In the genomic region with DNA sequence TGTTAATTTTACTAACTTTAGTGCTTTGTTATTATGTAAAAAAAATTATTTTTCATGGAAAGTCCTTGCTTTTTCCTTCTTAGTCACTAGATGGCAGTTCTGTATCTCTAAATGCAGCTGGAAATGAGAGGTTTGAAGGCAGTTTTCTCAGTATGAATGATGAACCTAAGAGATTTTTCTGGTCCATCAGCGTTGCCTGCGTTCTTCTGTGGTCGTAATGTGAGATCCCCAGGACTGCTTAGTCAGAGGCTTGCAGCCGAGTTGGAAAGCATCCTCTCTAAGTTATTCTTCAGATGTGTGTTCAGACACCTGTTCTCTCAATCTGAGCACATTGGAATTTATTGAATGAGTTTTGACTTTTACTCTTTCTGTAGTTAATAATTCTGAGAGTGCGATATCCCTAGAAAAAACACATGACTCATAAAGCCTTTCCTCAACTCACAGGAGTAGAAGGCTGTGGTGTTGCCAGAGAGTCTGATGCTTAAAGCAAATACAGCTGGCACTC, we compare ENCODE assay signal across 8 cellular contexts.
DNase-seq lines count a peak whose midpoint lies in the region; ATAC-seq, FAIRE-seq and TF ChIP-seq lines count a peak whose summit lies in the region.

No MANE protein-coding gene starts in this region.

- FAIRE-seq in A549 (lab: Jason Lieb, UNC) (peak; percentile 83), bronchial epithelial cell (lab: Jason Lieb, UNC) (no peak)

- H3K79me2 ChIP-seq in neural cell (replicated peaks; ENCODE audit: insufficient read depth, low read length) = no peaks in the 10 kb centered on the region

- H3K4me2 ChIP-seq in A549 (peak overlapping the region; percentile 56), neural cell (ENCODE audit: low read length) (no peak overlapping the region)

- no peaks in the 10 kb centered on the region for H3F3A ChIP-seq in neural cell (ENCODE audit: insufficient read depth, low read length, poor library complexity, severe bottlenecking)

- H3K27me3 ChIP-seq in bronchial epithelial cell (ENCODE audit: control insufficient read depth, insufficient read depth, low read length) (no peaks in the 10 kb centered on the region), neural cell (ENCODE audit: insufficient read depth, low read depth, low read length) (no peaks in the 10 kb centered on the region)

- TF ChIP-seq POLR2A in A549 (IDR thresholded peaks at IDR 0.05; ENCODE audit: low read length) = no peak

- under 1% methylated on average over 5 of the region's 5 CpGs for WGBS in A549 (ENCODE audit: missing lambda C conversion rate)

- peak; percentile 91 for TF ChIP-seq CTCF in A549 (IDR thresholded peaks at IDR 0.05)
- peak; percentile 27 for TF ChIP-seq CTCF in bronchial epithelial cell (IDR thresholded peaks at IDR 0.05; ENCODE audit: insufficient read depth, low read length, severe bottlenecking)
- peak; percentile 81 for TF ChIP-seq CTCF in neural cell (IDR thresholded peaks at IDR 0.05; ENCODE audit: poor library complexity, severe bottlenecking)

- no peak overlapping the region for H3K9ac ChIP-seq in neural cell (ENCODE audit: low read length)

- peak; percentile 63 to 87 for DNase-seq in A549 (ENCODE audit: low read depth in 1 of 2, low spot score in 1 of 2)
- peak; percentile 87 for DNase-seq in NCI-H460 (ENCODE audit: extremely low read depth, low read depth)
- DNase-seq in bronchial epithelial cell (ENCODE audit: low read depth) = peak; percentile 67
- no peak for DNase-seq in activated effector memory CD4-positive, alpha-beta T cell treated with anti-CD3 and anti-CD28 coated beads, Interleukin-2, amount 50 U/mL, for 16 hours
- DNase-seq in stimulated activated CD4-positive, alpha-beta T cell treated with anti-CD3 and anti-CD28 coated beads, Interleukin-4, amount 100 ng/mL, for 1 hour = no peak
- no peak for DNase-seq in activated CD4-positive, CD25-positive, alpha-beta regulatory T cell (lab: John Stamatoyannopoulos, UW)

- H3K36me3 ChIP-seq in bronchial epithelial cell (ENCODE audit: control insufficient read depth, insufficient read depth, low read length) = no peaks in the 10 kb centered on the region
- H3K36me3 ChIP-seq in neural cell (ENCODE audit: insufficient read depth, low read length) = no peaks in the 10 kb centered on the region

- H4K20me1 ChIP-seq in neural cell (ENCODE audit: insufficient read depth) = no peaks in the 10 kb centered on the region

- H3K27ac ChIP-seq in A549 = peak overlapping the region; percentile 12 to 64; a peak in 4 of 6 replicates
- H3K27ac ChIP-seq in neural cell (ENCODE audit: low read length) = no peak overlapping the region

- H3K9me2 ChIP-seq in neural cell (ENCODE audit: insufficient read depth, low read length) = no peaks in the 10 kb centered on the region

- H3K4me3 ChIP-seq in A549 = no peak overlapping the region
- no peak overlapping the region for H3K4me3 ChIP-seq in bronchial epithelial cell (ENCODE audit: low read depth, low read length)
- no peak overlapping the region for H3K4me3 ChIP-seq in neural cell (ENCODE audit: low read length)

- CTCF ChIA-PET in A549 (lab: Yijun Ruan, JAX) = interaction anchor here (0.6 to 1.8 kb wide), 18 partner anchors 12 to 541 kb away, joined by 3 to 28 read pairs (median 3); no protein-coding TSS in a partner anchor

- H3K4me1 ChIP-seq in A549 = peaks cover 23% of the 10 kb centered on the region

- no peak overlapping the region for H2AFZ ChIP-seq in neural cell (ENCODE audit: low read depth, low read length)

- H3K9me3 ChIP-seq in A549 (no peaks in the 10 kb centered on the region), neural cell (ENCODE audit: low read length) (no peaks in the 10 kb centered on the region)

- TF ChIP-seq EP300 in A549 (IDR thresholded peaks at IDR 0.05) = peak in 1 of 2 experiments; percentile 39; a peak in 1 of 5 replicates
- no peak for TF ChIP-seq EP300 in neural cell (conservative IDR thresholded peaks at IDR 0.05; ENCODE audit: poor library complexity, severe bottlenecking)

- ATAC-seq in A549 (peak; percentile 97 to 98), GM21717 (IDR thresholded peaks at IDR 0.05; ENCODE audit: unreplicated experiment) (peak; percentile 50)

- POLR2A ChIA-PET in A549 (lab: Yijun Ruan, JAX) = interaction anchor here (0.7 kb wide), 1 partner anchor 541 kb away, joined by 3 read pairs; no protein-coding TSS in a partner anchor

- TF ChIP-seq RAD21 in A549 (conservative IDR thresholded peaks at IDR 0.05 in 1 of 2, IDR thresholded peaks at IDR 0.05 in 1 of 2) (peak; percentile 90 to 95), neural cell (conservative IDR thresholded peaks at IDR 0.05) (peak; percentile 85)

TF ChIP-seq in A549, 52 proteins besides CTCF, POLR2A, EP300 and RAD21 (continues in another document):
- TF ChIP-seq JUNB (IDR thresholded peaks at IDR 0.05) (peak; percentile 79), MAFK (IDR thresholded peaks at IDR 0.05; ENCODE audit: partially characterized antibody) (peak; percentile 24), BHLHE40 (IDR thresholded peaks at IDR 0.05; ENCODE audit: low read depth, low read length) (no peak), GATA3 (IDR thresholded peaks at IDR 0.05; ENCODE audit: borderline replicate concordance) (peak; percentile 66; the same call in 1 of the 2 replicates), RCOR1 (IDR thresholded peaks at IDR 0.05; ENCODE audit: low read depth, low read length) (no peak), KDM1A (IDR thresholded peaks at IDR 0.05; ENCODE audit: low read depth) (no peak), ZC3H11A (IDR thresholded peaks at IDR 0.05) (no peak), ESRRA (IDR thresholded peaks at IDR 0.05; ENCODE audit: borderline replicate concordance, low read length) (no peak), HOXB13 (CRISPR knock-in tag; IDR thresholded peaks at IDR 0.05; ENCODE audit: low read depth) (no peak), FOSL2 (IDR thresholded peaks at IDR 0.05) (no peak; the same call in 1 of the 2 replicates), FOSL2 (CRISPR knock-in tag; IDR thresholded peaks at IDR 0.05) (peak; percentile 79)
- TF ChIP-seq, protein P1, sequence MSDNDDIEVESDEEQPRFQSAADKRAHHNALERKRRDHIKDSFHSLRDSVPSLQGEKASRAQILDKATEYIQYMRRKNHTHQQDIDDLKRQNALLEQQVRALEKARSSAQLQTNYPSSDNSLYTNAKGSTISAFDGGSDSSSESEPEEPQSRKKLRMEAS (IDR thresholded peaks at IDR 0.05) = peak; percentile 40; the same call in 1 of the 2 replicates
- TF ChIP-seq, protein P2, sequence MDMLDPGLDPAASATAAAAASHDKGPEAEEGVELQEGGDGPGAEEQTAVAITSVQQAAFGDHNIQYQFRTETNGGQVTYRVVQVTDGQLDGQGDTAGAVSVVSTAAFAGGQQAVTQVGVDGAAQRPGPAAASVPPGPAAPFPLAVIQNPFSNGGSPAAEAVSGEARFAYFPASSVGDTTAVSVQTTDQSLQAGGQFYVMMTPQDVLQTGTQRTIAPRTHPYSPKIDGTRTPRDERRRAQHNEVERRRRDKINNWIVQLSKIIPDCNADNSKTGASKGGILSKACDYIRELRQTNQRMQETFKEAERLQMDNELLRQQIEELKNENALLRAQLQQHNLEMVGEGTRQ (IDR thresholded peaks at IDR 0.05) = no peak

TF ChIP-seq in neural cell, 6 proteins besides CTCF, POLR2A, EP300 and RAD21:
- TF ChIP-seq SMC3 (conservative IDR thresholded peaks at IDR 0.05; ENCODE audit: poor library complexity) = peak; percentile 83
- no peak for TF ChIP-seq TAF1 (IDR thresholded peaks at IDR 0.05; ENCODE audit: low read depth)
- no peak for TF ChIP-seq MXI1 (conservative IDR thresholded peaks at IDR 0.05; ENCODE audit: poor library complexity, severe bottlenecking)

Comparison
In these comparisons a context has a peak if more than half of its experiments do, and no peak if none do; other contexts are left out.
1. DNase-seq: peak in A549 (2 of 2), NCI-H460 (single experiment) and bronchial epithelial cell (single experiment); none in activated effector memory CD4-positive, alpha-beta T cell treated with anti-CD3 and anti-CD28 coated beads, Interleukin-2, amount 50 U/mL, for 16 hours (single experiment), stimulated activated CD4-positive, alpha-beta T cell treated with anti-CD3 and anti-CD28 coated beads, Interleukin-4, amount 100 ng/mL, for 1 hour (single experiment) and activated CD4-positive, CD25-positive, alpha-beta regulatory T cell (0 of 4).
2. CTCF ChIP-seq: peak in every context shown above with its lines; median percentile 91 in A549; 81 in neural cell; 27 in bronchial epithelial cell.